ENCODE assay signal across 8 cellular contexts in genomic region chr16:20902426-20902825, GRCh38. TPM values are rescaled to one million over a fixed set of nuclear protein-coding genes. Genes with fewer than 3 reads are reported as not detected.
A peak's percentile ranks its signal among the peaks of the same experiment; 100 is the strongest.
DNase-seq lines count a peak whose midpoint lies in the region; ATAC-seq and TF ChIP-seq lines count a peak whose summit lies in the region.

No MANE protein-coding gene starts in this region.

- WGBS in prostate gland, result 55% methylated on average over 6 of the region's 6 CpGs

- no peak overlapping the region for H2AFZ ChIP-seq in Loucy (ENCODE audit: low read length)
- no peak overlapping the region for H2AFZ ChIP-seq in parathyroid adenoma

- peaks cover 56% of the 10 kb centered on the region for H3K79me2 ChIP-seq in Loucy (ENCODE audit: insufficient read depth, low read length)
- peaks cover 11% of the 10 kb centered on the region for H3K79me2 ChIP-seq in parathyroid adenoma

- no peaks in the 10 kb centered on the region for H3K36me3 ChIP-seq in CD4-positive, alpha-beta memory T cell (ENCODE audit: insufficient read depth, low read length)
- no peaks in the 10 kb centered on the region for H3K36me3 ChIP-seq in Loucy (ENCODE audit: insufficient read depth, low read length)
- H3K36me3 ChIP-seq in parathyroid adenoma (ENCODE audit: control insufficient read depth, insufficient read depth, low read length), result no peaks in the 10 kb centered on the region
- no peaks in the 10 kb centered on the region for H3K36me3 ChIP-seq in prostate gland

- H3K27me3 Mint-ChIP-seq in CD4-positive, alpha-beta memory T cell, result no peaks in the 10 kb centered on the region
- no peaks in the 10 kb centered on the region for H3K27me3 Mint-ChIP-seq in dendritic cell treated with granulocyte-macrophage colony-stimulating factor and Interleukin-4, amounts not matched to agents 40 ng/mL and 50 ng/mL, for 4 days

- peaks cover 0 to 3% (median 0%) of the 10 kb centered on the region in 8 donors for H3K9me3 Mint-ChIP-seq in CD4-positive, alpha-beta memory T cell
- no peaks in the 10 kb centered on the region for H3K9me3 Mint-ChIP-seq in dendritic cell treated with granulocyte-macrophage colony-stimulating factor and Interleukin-4, amounts not matched to agents 40 ng/mL and 50 ng/mL, for 4 days

- peaks cover 57% of the 10 kb centered on the region for H3K4me1 ChIP-seq in CD4-positive, alpha-beta memory T cell (ENCODE audit: insufficient read depth, low read length)
- H3K4me1 ChIP-seq in Loucy (ENCODE audit: insufficient read depth, low read length, poor library complexity, severe bottlenecking) (peaks cover 63% of the 10 kb centered on the region), parathyroid adenoma (peaks cover 35% of the 10 kb centered on the region), prostate gland (replicated peaks) (peaks cover 10% of the 10 kb centered on the region)

- H3K27ac ChIP-seq in CD4-positive, alpha-beta memory T cell (ENCODE audit: low read depth, low read length), result no peak overlapping the region
- peak overlapping the region; percentile 96 for H3K27ac ChIP-seq in parathyroid adenoma
- peak overlapping the region in 1 of 2 donors; percentile 97 for H3K27ac ChIP-seq in prostate gland

- no peak overlapping the region for H3K4me3 ChIP-seq in CD4-positive, alpha-beta memory T cell (ENCODE audit: low read length in 2 of 2)
- H3K4me3 ChIP-seq in Loucy (ENCODE audit: low read length, poor library complexity, severe bottlenecking) (peak overlapping the region; percentile 86), parathyroid adenoma (ENCODE audit: low read depth, low read length) (peak overlapping the region; percentile 96), prostate gland (no peak overlapping the region)

- peak overlapping the region in 6 of 8 donors; percentile 58 to 97 (median 94) for H3K4me3 Mint-ChIP-seq in CD4-positive, alpha-beta memory T cell
- H3K4me3 Mint-ChIP-seq in dendritic cell treated with granulocyte-macrophage colony-stimulating factor and Interleukin-4, amounts not matched to agents 40 ng/mL and 50 ng/mL, for 4 days, result peak overlapping the region; percentile 95

- H3F3A ChIP-seq in Loucy (ENCODE audit: low read depth), result peaks cover 6% of the 10 kb centered on the region; the same call in 1 of the 2 replicates

- H3K27ac Mint-ChIP-seq in CD4-positive, alpha-beta memory T cell, result peak overlapping the region; percentile 85 to 99 (median 97)
- H3K27ac Mint-ChIP-seq in dendritic cell treated with granulocyte-macrophage colony-stimulating factor and Interleukin-4, amounts not matched to agents 40 ng/mL and 50 ng/mL, for 4 days, result peak overlapping the region; percentile 99

- no peak for TF ChIP-seq POLR2A in prostate gland (IDR thresholded peaks at IDR 0.05)

- peaks cover 0 to 15% of the 10 kb centered on the region in 2 donors for H3K36me3 Mint-ChIP-seq in CD4-positive, alpha-beta memory T cell
- H3K36me3 Mint-ChIP-seq in dendritic cell treated with granulocyte-macrophage colony-stimulating factor and Interleukin-4, amounts not matched to agents 40 ng/mL and 50 ng/mL, for 4 days (ENCODE audit: low read depth), result peaks cover 69% of the 10 kb centered on the region

- peaks cover 27% of the 10 kb centered on the region for H4K20me1 ChIP-seq in Loucy (ENCODE audit: insufficient read depth, low read length, poor library complexity, severe bottlenecking)

- H3K9ac ChIP-seq in Loucy (ENCODE audit: low read depth, low read length, poor library complexity, severe bottlenecking), result peak overlapping the region; percentile 88
- no peak overlapping the region for H3K9ac ChIP-seq in parathyroid adenoma

- no peaks in the 10 kb centered on the region for H3K9me3 ChIP-seq in CD4-positive, alpha-beta memory T cell (ENCODE audit: control insufficient read depth in 1 of 2, low read length in 2 of 2)
- H3K9me3 ChIP-seq in Loucy (ENCODE audit: insufficient read depth, low read depth, low read length) (no peaks in the 10 kb centered on the region), parathyroid adenoma (ENCODE audit: control insufficient read depth, low read length) (no peaks in the 10 kb centered on the region), prostate gland (no peaks in the 10 kb centered on the region)

- TF ChIP-seq CTCF in Loucy (conservative IDR thresholded peaks at IDR 0.05; ENCODE audit: low read length) (no peak), parathyroid adenoma (IDR thresholded peaks at IDR 0.05) (no peak), prostate gland (IDR thresholded peaks at IDR 0.05) (no peak)

- ATAC-seq in esophagus mucosa, result no peak

- CTCF ChIA-PET in CD4-positive, alpha-beta memory T cell (lab: Charles Lee; ENCODE audit: partially characterized antibody), result interaction anchor here (2.0 kb wide), 1 partner anchor 28 kb away, joined by 5 read pairs; no protein-coding TSS in a partner anchor

- H3K4me2 ChIP-seq in Loucy (ENCODE audit: low read depth, low read length, poor library complexity, severe bottlenecking) (peak overlapping the region; percentile 73), parathyroid adenoma (ENCODE audit: low read length) (no peak overlapping the region)

- no peak for DNase-seq in CD4-positive, alpha-beta memory T cell
- DNase-seq in SKM-1 (lab: John Stamatoyannopoulos, UW; ENCODE audit: unreplicated experiment) (no peak), prostate gland (ENCODE audit: low spot score) (no peak), EL (no peak)

- POLR2A ChIA-PET in CD4-positive, alpha-beta memory T cell (lab: Charles Lee; ENCODE audit: partially characterized antibody), result no interaction called here

- no peaks in the 10 kb centered on the region for H3K9me2 ChIP-seq in Loucy (replicated peaks; ENCODE audit: low read depth, low read length)

- H3K4me1 Mint-ChIP-seq in CD4-positive, alpha-beta memory T cell, result peaks cover 48 to 80% (median 64%) of the 10 kb centered on the region in 4 donors
- peaks cover 84% of the 10 kb centered on the region for H3K4me1 Mint-ChIP-seq in dendritic cell treated with granulocyte-macrophage colony-stimulating factor and Interleukin-4, amounts not matched to agents 40 ng/mL and 50 ng/mL, for 4 days (ENCODE audit: low read depth)

- intact Hi-C loops in CD4-positive, alpha-beta memory T cell (cut with micrococcal nuclease), result loop anchor here (5.0 to 10.0 kb wide), 2 partner anchors 98 to 140 kb away; partner anchors contain the start of genes ACSM3, ERI2 and REXO5
- intact Hi-C loops in dendritic cell treated with granulocyte-macrophage colony-stimulating factor and Interleukin-4, amounts not matched to agents 40 ng/mL and 50 ng/mL, for 4 days (cut with micrococcal nuclease), result loop anchor here (5.0 kb wide), 1 partner anchor 40 kb away; no protein-coding TSS in a partner anchor
- intact Hi-C loops in prostate gland (cut with DNase I), result loop anchor here (5.0 kb wide), 1 partner anchor 50 kb away; no protein-coding TSS in a partner anchor

- H3K27me3 ChIP-seq in CD4-positive, alpha-beta memory T cell (ENCODE audit: insufficient read depth, low read length), result no peaks in the 10 kb centered on the region
- H3K27me3 ChIP-seq in Loucy (ENCODE audit: insufficient read depth, low read length, poor library complexity, severe bottlenecking) (no peaks in the 10 kb centered on the region), parathyroid adenoma (ENCODE audit: control insufficient read depth, insufficient read depth, low read length) (no peaks in the 10 kb centered on the region), prostate gland (replicated peaks; ENCODE audit: insufficient read depth) (no peaks in the 10 kb centered on the region)

RNA-seq across cellular contexts. Expression of gene LYRM1, which starts 1.9 kb away (rescaled TPM):
- 10 to 100 TPM; 25.8 to 27.4 TPM for total RNA-seq in CD4-positive, alpha-beta memory T cell
- polyA plus RNA-seq in CD4-positive, alpha-beta memory T cell, result 10 to 100 TPM; 42.0 to 54.3 TPM
- 10 to 100 TPM; 26.1 to 64.5 TPM for total RNA-seq in prostate gland
- 15.1 TPM for total RNA-seq in esophagus mucosa

RNA-seq across cellular contexts. Expression of gene DCUN1D3, which starts 2.3 kb away (rescaled TPM):
- 1 to 10 TPM; 6.2 to 7.5 TPM for total RNA-seq in CD4-positive, alpha-beta memory T cell
- polyA plus RNA-seq in CD4-positive, alpha-beta memory T cell, result 1 to 10 TPM in 1 of 2 donors, under 1 TPM in 1; 0.11 to 1.1 TPM
- 10 to 100 TPM in 1 of 2 donors, 1 to 10 TPM in 1; 7.2 to 16.5 TPM for total RNA-seq in prostate gland
- total RNA-seq in esophagus mucosa, result 17.1 TPM

Comparison
In these comparisons a context has a peak if more than half of its experiments do, and no peak if none do; other contexts are left out.
1. H3K4me3 ChIP-seq: peak in Loucy (single experiment) and parathyroid adenoma (single experiment); none in CD4-positive, alpha-beta memory T cell (0 of 2) and prostate gland (0 of 2).